8 cellular contexts compared by ENCODE assay signal in the genomic region with DNA sequence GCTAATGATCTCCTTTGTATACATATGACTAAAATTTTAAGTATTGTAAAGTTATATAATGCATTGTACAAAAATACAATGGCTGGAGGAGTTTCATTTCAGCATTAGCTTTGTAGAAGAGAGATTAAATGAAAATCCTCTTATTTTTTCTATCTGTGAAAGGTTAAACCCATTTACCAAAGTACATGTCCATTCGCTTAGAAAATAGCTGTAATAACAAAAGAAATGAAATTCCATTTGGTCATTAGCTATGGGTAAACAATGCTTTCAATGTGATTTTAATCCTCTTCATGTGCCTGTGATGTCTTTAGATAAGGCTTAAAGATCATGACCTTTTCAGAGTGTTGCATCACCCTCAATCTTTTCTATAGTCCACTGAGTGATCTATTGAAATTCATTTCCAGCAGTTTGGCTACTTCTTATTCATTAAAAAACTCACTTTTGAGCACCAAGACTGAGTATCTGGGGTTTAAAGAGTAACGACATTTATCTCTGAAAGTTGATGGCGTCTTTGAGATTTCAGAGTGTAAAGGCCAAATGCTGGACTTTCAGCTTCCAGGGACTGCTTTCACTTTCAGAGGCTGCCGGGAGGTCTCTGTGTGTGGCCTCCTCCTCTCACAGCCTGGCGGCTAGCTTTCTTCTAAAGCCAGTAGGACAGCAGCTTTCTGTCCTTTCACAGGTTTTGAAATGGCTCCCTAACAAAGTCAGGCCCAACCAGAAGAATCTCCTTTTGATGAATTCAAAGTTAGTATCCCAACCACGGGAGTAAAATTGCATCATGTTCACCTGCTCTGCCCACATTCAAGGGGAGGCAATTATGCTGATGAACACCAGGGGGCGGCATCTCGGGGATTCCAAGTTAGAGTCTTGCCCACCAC.
DNase-seq lines count a peak whose midpoint lies in the region; ATAC-seq, FAIRE-seq and TF ChIP-seq lines count a peak whose summit lies in the region.

No MANE protein-coding gene starts in this region.

- peaks cover 0 to 17% (median 0%) of the 10 kb centered on the region in 11 donors for H3K9me3 ChIP-seq in heart right ventricle
- H3K9me3 ChIP-seq in right atrium auricular region, result no peaks in the 10 kb centered on the region
- H3K9me3 ChIP-seq in trophoblast cell (ENCODE audit: insufficient read depth, low read depth, low read length), result no peaks in the 10 kb centered on the region

- no peak overlapping the region for H2AFZ ChIP-seq in trophoblast cell (ENCODE audit: insufficient read depth, low read length, poor library complexity)

- in situ Hi-C loops in brain microvascular endothelial cell (cut with HindIII; ENCODE audit: low pct_ligation_motif_present, low sequenced_read_pairs), result no loop called here

- H3K14ac ChIP-seq in trophoblast cell (ENCODE audit: low read length), result no peak overlapping the region

- H2BK120ac ChIP-seq in trophoblast cell (ENCODE audit: insufficient read depth, low read length, poor library complexity), result no peak overlapping the region

- H3K4me1 ChIP-seq in heart right ventricle (no peaks in the 10 kb centered on the region), right atrium auricular region (no peaks in the 10 kb centered on the region), trophoblast cell (ENCODE audit: control insufficient read depth in 1 of 2, insufficient read depth in 2 of 2, low read length in 2 of 2) (no peaks in the 10 kb centered on the region)

- H3K23ac ChIP-seq in trophoblast cell (ENCODE audit: low read length), result no peak overlapping the region

- TF ChIP-seq CTCF in heart right ventricle (IDR thresholded peaks at IDR 0.05), result peak in 5 of 9 donors; percentile 16 to 32 (median 17)
- peak in 1 of 2 donors; percentile 39 for TF ChIP-seq CTCF in right atrium auricular region (IDR thresholded peaks at IDR 0.05)
- TF ChIP-seq CTCF in brain microvascular endothelial cell (IDR thresholded peaks at IDR 0.05; ENCODE audit: low read depth, low read length, missing control alignments), result peak; percentile 29

- ATAC-seq in heart right ventricle (no peak), Right ventricle myocardium superior (ENCODE audit: poor library complexity) (no peak), GM21528 (IDR thresholded peaks at IDR 0.05; ENCODE audit: low FRiP score, unreplicated experiment) (no peak)

- no peak overlapping the region for H4K8ac ChIP-seq in trophoblast cell (ENCODE audit: low read depth, low read length)

- no peak overlapping the region for H3K4me3 ChIP-seq in heart right ventricle
- no peak overlapping the region for H3K4me3 ChIP-seq in right atrium auricular region
- no peak overlapping the region for H3K4me3 ChIP-seq in brain microvascular endothelial cell (ENCODE audit: low read depth, low read length)
- no peak overlapping the region for H3K4me3 ChIP-seq in trophoblast cell (ENCODE audit: low read depth, low read length)

- H2AK5ac ChIP-seq in trophoblast cell (ENCODE audit: low read length), result no peak overlapping the region

- no peak overlapping the region for H3K18ac ChIP-seq in trophoblast cell (ENCODE audit: low read length)

- no peak overlapping the region for H2BK5ac ChIP-seq in trophoblast cell (ENCODE audit: low read depth, low read length, poor library complexity)

- no peak overlapping the region for H3K4ac ChIP-seq in trophoblast cell (ENCODE audit: low read depth, low read length)

- intact Hi-C loops in heart right ventricle (cut with DNase I) (no loop called here), Right ventricle myocardium superior (cut with DNase I) (no loop called here)

- H3K27ac ChIP-seq in heart right ventricle (no peak overlapping the region), right atrium auricular region (no peak overlapping the region), brain microvascular endothelial cell (no peak overlapping the region), trophoblast cell (ENCODE audit: low read depth, low read length) (no peak overlapping the region)

- WGBS in heart right ventricle, 2 donors, result 68 to 70% methylated on average over 8 of the region's 8 CpGs
- WGBS in trophoblast cell (ENCODE audit: extremely low coverage, insufficient coverage, insufficient read length), result no CpG with 5 or more reads among the region's 8 CpGs

- no peak overlapping the region for H2BK12ac ChIP-seq in trophoblast cell (ENCODE audit: low read length)

- DNase-seq in heart right ventricle (no peak), right atrium auricular region (ENCODE audit: low spot score) (no peak), LoVo (ENCODE audit: low spot score) (peak; percentile 72), brain microvascular endothelial cell (no peak), trophoblast cell (peak; percentile 56 to 69), RCC 7860 (ENCODE audit: low spot score) (no peak), Right ventricle myocardium superior (no peak)

- H3K27me3 ChIP-seq in heart right ventricle, result no peaks in the 10 kb centered on the region
- H3K27me3 ChIP-seq in right atrium auricular region, result no peaks in the 10 kb centered on the region
- H3K27me3 ChIP-seq in brain microvascular endothelial cell (replicated peaks), result no peaks in the 10 kb centered on the region
- H3K27me3 ChIP-seq in trophoblast cell (ENCODE audit: insufficient read depth, low read length), result no peaks in the 10 kb centered on the region

- H4K12ac ChIP-seq in trophoblast cell (ENCODE audit: low read depth, low read length), result no peak overlapping the region

- FAIRE-seq in RCC 7860 (lab: Jason Lieb, UNC), result no peak

- H3K79me1 ChIP-seq in trophoblast cell (ENCODE audit: low read length), result no peaks in the 10 kb centered on the region

- H4K91ac ChIP-seq in trophoblast cell (ENCODE audit: low read depth, low read length), result no peak overlapping the region

- no peak overlapping the region for H3K9ac ChIP-seq in trophoblast cell (ENCODE audit: low read length)

- H3K36me3 ChIP-seq in heart right ventricle, result no peaks in the 10 kb centered on the region
- H3K36me3 ChIP-seq in right atrium auricular region, result no peaks in the 10 kb centered on the region
- H3K36me3 ChIP-seq in brain microvascular endothelial cell (replicated peaks), result no peaks in the 10 kb centered on the region
- no peaks in the 10 kb centered on the region for H3K36me3 ChIP-seq in trophoblast cell (ENCODE audit: control insufficient read depth in 1 of 2, insufficient read depth in 2 of 2, low read length in 2 of 2)

- H3K79me2 ChIP-seq in trophoblast cell (ENCODE audit: control insufficient read depth, insufficient read depth, low read length, poor library complexity), result no peaks in the 10 kb centered on the region

- H3K4me2 ChIP-seq in trophoblast cell (ENCODE audit: low read length), result no peak overlapping the region

Comparison
In these comparisons a context has a peak if more than half of its experiments do, and no peak if none do; other contexts are left out.
1. DNase-seq: peak in LoVo (single experiment) and trophoblast cell (2 of 2); none in heart right ventricle (0 of 2), right atrium auricular region (single experiment), brain microvascular endothelial cell (single experiment), RCC 7860 (single experiment) and Right ventricle myocardium superior (single experiment).